1 cellular context compared by ENCODE assay signal in genomic region chr2:232869138-232870001, GRCh38.
TF ChIP-seq lines count a peak whose summit lies in the region.

No MANE protein-coding gene starts in this region.

TF ChIP-seq in HepG2, 621 proteins besides CTCF, POLR2A, EP300 and RAD21 (continued from another document and continues in another):
- TF ChIP-seq ZNF704 (CRISPR knock-in tag; IDR thresholded peaks at IDR 0.05; ENCODE audit: borderline replicate concordance) (no peak), ZNF557 (CRISPR knock-in tag; IDR thresholded peaks at IDR 0.05) (no peak), ZBED4 (CRISPR knock-in tag; IDR thresholded peaks at IDR 0.05; ENCODE audit: borderline replicate concordance) (no peak), ZNF235 (CRISPR knock-in tag; IDR thresholded peaks at IDR 0.05; ENCODE audit: borderline replicate concordance) (no peak), JDP2 (CRISPR knock-in tag; IDR thresholded peaks at IDR 0.05; ENCODE audit: borderline replicate concordance) (no peak), ZFP41 (CRISPR knock-in tag; IDR thresholded peaks at IDR 0.05; ENCODE audit: borderline replicate concordance) (no peak), ZEB1 (IDR thresholded peaks at IDR 0.05; ENCODE audit: insufficient replicate concordance, low read depth) (peak; percentile 65), ZNF749 (CRISPR knock-in tag; IDR thresholded peaks at IDR 0.05; ENCODE audit: borderline replicate concordance) (no peak), SETDB1 (CRISPR knock-in tag; IDR thresholded peaks at IDR 0.05; ENCODE audit: borderline replicate concordance) (no peak), MEIS1 (CRISPR knock-in tag; IDR thresholded peaks at IDR 0.05; ENCODE audit: borderline replicate concordance) (no peak), ARNTL (CRISPR knock-in tag; IDR thresholded peaks at IDR 0.05) (no peak), CENPT (CRISPR knock-in tag; IDR thresholded peaks at IDR 0.05; ENCODE audit: low read depth) (no peak), ZNF770 (CRISPR knock-in tag; IDR thresholded peaks at IDR 0.05) (no peak), ZNF251 (CRISPR knock-in tag; IDR thresholded peaks at IDR 0.05) (no peak), FOXC1 (CRISPR knock-in tag; IDR thresholded peaks at IDR 0.05; ENCODE audit: borderline replicate concordance) (no peak), MYPOP (CRISPR knock-in tag; IDR thresholded peaks at IDR 0.05) (0 out of 2 replicates have a peak, but pooled peaks have one; percentile 8), NR3C1 (CRISPR knock-in tag; IDR thresholded peaks at IDR 0.05) (no peak), RELA (CRISPR knock-in tag; IDR thresholded peaks at IDR 0.05) (no peak), IRF2 (CRISPR knock-in tag; IDR thresholded peaks at IDR 0.05) (no peak), ATF2 (CRISPR knock-in tag; IDR thresholded peaks at IDR 0.05) (no peak), NR2C2 (CRISPR knock-in tag; IDR thresholded peaks at IDR 0.05; ENCODE audit: borderline replicate concordance) (no peak), ZBTB39 (CRISPR knock-in tag; IDR thresholded peaks at IDR 0.05) (no peak), YY1 (IDR thresholded peaks at IDR 0.05; ENCODE audit: insufficient read depth, insufficient replicate concordance, low read depth, low read length) (no peak), SIX1 (CRISPR knock-in tag; IDR thresholded peaks at IDR 0.05; ENCODE audit: borderline replicate concordance) (no peak), NR2F1 (CRISPR knock-in tag; IDR thresholded peaks at IDR 0.05) (no peak), SALL1 (CRISPR knock-in tag; IDR thresholded peaks at IDR 0.05) (peak; percentile 55), SRF (IDR thresholded peaks at IDR 0.05; ENCODE audit: low read depth, low read length) (no peak), HDAC2 (CRISPR knock-in tag; IDR thresholded peaks at IDR 0.05) (peak; percentile 45), ZNF317 (CRISPR knock-in tag; IDR thresholded peaks at IDR 0.05) (no peak), ZBTB33 (CRISPR knock-in tag; IDR thresholded peaks at IDR 0.05) (peak; percentile 59; the same call in 1 of the 2 replicates), NFAT5 (CRISPR knock-in tag; IDR thresholded peaks at IDR 0.05) (no peak), ETS1 (CRISPR knock-in tag; IDR thresholded peaks at IDR 0.05) (no peak), KLF12 (CRISPR knock-in tag; IDR thresholded peaks at IDR 0.05; ENCODE audit: borderline replicate concordance) (no peak), ZNF333 (CRISPR knock-in tag; IDR thresholded peaks at IDR 0.05; ENCODE audit: borderline replicate concordance) (no peak), PHF5A (CRISPR knock-in tag; IDR thresholded peaks at IDR 0.05; ENCODE audit: low read depth, unreplicated experiment) (no peak), KLF9 (CRISPR knock-in tag; IDR thresholded peaks at IDR 0.05; ENCODE audit: low read depth) (no peak), ZNF841 (CRISPR knock-in tag; IDR thresholded peaks at IDR 0.05; ENCODE audit: borderline replicate concordance) (no peak), ETV6 (CRISPR knock-in tag; conservative IDR thresholded peaks at IDR 0.05) (peak; percentile 46; the same call in 1 of the 2 replicates), ATF1 (CRISPR knock-in tag; IDR thresholded peaks at IDR 0.05) (no peak), TCF7 (IDR thresholded peaks at IDR 0.05; ENCODE audit: low read depth) (no peak)
